ENCODE assay signal across 9 cellular contexts in genomic region chr4:105306158-105306781, GRCh38.
DNase-seq lines count a peak whose midpoint lies in the region; ATAC-seq, FAIRE-seq and TF ChIP-seq lines count a peak whose summit lies in the region.
"Had no signal": no experiment of that assay in that cellular context is flagged by ENCODE, and none has a peak within 500 bp of the region (broad histone marks: within the 10 kb centered on the region; RNA-seq: fewer than 3 reads in every experiment).

No MANE protein-coding gene starts in this region.

- H3K27me3 Mint-ChIP-seq in activated CD8-positive, alpha-beta T cell treated with anti-CD3 and anti-CD28 coated beads, Interleukin-2, amount 10 ng/mL, durations not matched to agents 7 days and 5 days (ENCODE audit: low read depth): no peaks in the 10 kb centered on the region

- peaks cover 18% of the 10 kb centered on the region for H3K4me1 Mint-ChIP-seq in activated CD8-positive, alpha-beta T cell treated with anti-CD3 and anti-CD28 coated beads, Interleukin-2, amount 10 ng/mL, durations not matched to agents 7 days and 5 days (ENCODE audit: low read depth)

- H3K27me3 ChIP-seq in colonic mucosa (no peaks in the 10 kb centered on the region), HAP-1 (ENCODE audit: low read depth) (no peaks in the 10 kb centered on the region), pancreas (no peaks in the 10 kb centered on the region)

- no peak overlapping the region for H3K27ac ChIP-seq in colonic mucosa
- H3K27ac ChIP-seq in pancreas: no peak overlapping the region

- ATAC-seq in HG03108 (IDR thresholded peaks at IDR 0.05; ENCODE audit: unreplicated experiment): peak; percentile 91
- peak; percentile 95 for ATAC-seq in activated CD8-positive, alpha-beta T cell treated with anti-CD3 and anti-CD28 coated beads, Interleukin-2, amount 10 ng/mL, durations not matched to agents 7 days and 5 days
- ATAC-seq in pancreas: no peak

- peaks cover 13% of the 10 kb centered on the region for H3K36me3 Mint-ChIP-seq in activated CD8-positive, alpha-beta T cell treated with anti-CD3 and anti-CD28 coated beads, Interleukin-2, amount 10 ng/mL, durations not matched to agents 7 days and 5 days (ENCODE audit: low read depth)

- intact Hi-C loops in colonic mucosa (cut with DNase I): no loop called here
- intact Hi-C loops in pancreas (cut with DNase I): no loop called here

- H3K4me1 ChIP-seq in colonic mucosa (no peaks in the 10 kb centered on the region), HAP-1 (no peaks in the 10 kb centered on the region), pancreas (no peaks in the 10 kb centered on the region)

- H3K36me3 ChIP-seq in colonic mucosa (no peaks in the 10 kb centered on the region), HAP-1 (replicated peaks) (no peaks in the 10 kb centered on the region), pancreas (no peaks in the 10 kb centered on the region)

- in situ Hi-C loops in HAP-1 (cut with MboI; ENCODE audit: low sequenced_read_pairs): no loop called here

- CTCF ChIA-PET in activated CD8-positive, alpha-beta T cell treated with anti-CD3 and anti-CD28 coated beads, Interleukin-2, amount 10 ng/mL, durations not matched to agents 7 days and 5 days (lab: Charles Lee): interaction anchor here (0.6 to 0.8 kb wide), 2 partner anchors 158 to 446 kb away, joined by 3 read pairs; no protein-coding TSS in a partner anchor

- H3K9me3 ChIP-seq in colonic mucosa (no peaks in the 10 kb centered on the region), HAP-1 (no peaks in the 10 kb centered on the region), pancreas (no peaks in the 10 kb centered on the region)

- TF ChIP-seq CTCF in colonic mucosa (IDR thresholded peaks at IDR 0.05) (no peak), pancreas (IDR thresholded peaks at IDR 0.05) (no peak)

- 87 to 94% methylated on average over 5 of the region's 5 CpGs for WGBS in pancreas, 2 donors

- H3K27ac Mint-ChIP-seq in activated CD8-positive, alpha-beta T cell treated with anti-CD3 and anti-CD28 coated beads, Interleukin-2, amount 10 ng/mL, durations not matched to agents 7 days and 5 days: peak overlapping the region; percentile 77

- no peak overlapping the region for H3K9ac ChIP-seq in colonic mucosa (ENCODE audit: low read depth in 2 of 2, low read length in 2 of 2)

- no peak for FAIRE-seq in pancreas (lab: Jason Lieb, UNC)
- FAIRE-seq: TTC549 had no signal

- DNase-seq in activated naive CD4-positive, alpha-beta T cell treated with Interleukin-2 at 50 U/mL for 16 hours: peak; percentile 70
- no peak for DNase-seq in activated naive CD4-positive, alpha-beta T cell (lab: John Stamatoyannopoulos, UW)
- peak; percentile 48 for DNase-seq in activated CD8-positive, alpha-beta T cell treated with anti-CD3 and anti-CD28 coated beads, Interleukin-2, amount 10 ng/mL, durations not matched to agents 7 days and 5 days
- peak; percentile 10 for DNase-seq in renal cortical epithelial cell (ENCODE audit: low read depth)
- no peak for DNase-seq in colonic mucosa
- DNase-seq in HAP-1 (ENCODE audit: low spot score in 2 of 2): no peak
- no peak for DNase-seq in pancreas

- H3K9me3 Mint-ChIP-seq in activated CD8-positive, alpha-beta T cell treated with anti-CD3 and anti-CD28 coated beads, Interleukin-2, amount 10 ng/mL, durations not matched to agents 7 days and 5 days (ENCODE audit: insufficient read depth): peaks cover 12% of the 10 kb centered on the region

- H3K4me3 ChIP-seq in colonic mucosa: no peak overlapping the region
- H3K4me3 ChIP-seq in HAP-1: no peak overlapping the region
- no peak overlapping the region for H3K4me3 ChIP-seq in pancreas

- H3K4me3 Mint-ChIP-seq in activated CD8-positive, alpha-beta T cell treated with anti-CD3 and anti-CD28 coated beads, Interleukin-2, amount 10 ng/mL, durations not matched to agents 7 days and 5 days: peak overlapping the region; percentile 16

- POLR2A ChIA-PET in activated CD8-positive, alpha-beta T cell treated with anti-CD3 and anti-CD28 coated beads, Interleukin-2, amount 10 ng/mL, durations not matched to agents 7 days and 5 days (lab: Charles Lee): interaction anchor here (0.7 kb wide), 1 partner anchor 31 kb away, joined by 4 read pairs; no protein-coding TSS in a partner anchor

Comparison
In these comparisons a context has a peak if more than half of its experiments do, and no peak if none do; other contexts are left out.
1. DNase-seq: peak in activated naive CD4-positive, alpha-beta T cell treated with Interleukin-2 at 50 U/mL for 16 hours (single experiment), activated CD8-positive, alpha-beta T cell treated with anti-CD3 and anti-CD28 coated beads, Interleukin-2, amount 10 ng/mL, durations not matched to agents 7 days and 5 days (single experiment) and renal cortical epithelial cell (single experiment); none in activated naive CD4-positive, alpha-beta T cell (0 of 4), colonic mucosa (single experiment), HAP-1 (0 of 2) and pancreas (0 of 6).
2. ATAC-seq: peak in HG03108 (single experiment) and activated CD8-positive, alpha-beta T cell treated with anti-CD3 and anti-CD28 coated beads, Interleukin-2, amount 10 ng/mL, durations not matched to agents 7 days and 5 days (single experiment); none in pancreas (0 of 4).